Comparison of ENCODE assay signal across 8 cellular contexts in genomic region chr9:99231708-99232107, GRCh38. TPM values are rescaled to one million over a fixed set of nuclear protein-coding genes. Genes with fewer than 3 reads are reported as not detected.
DNase-seq lines count a peak whose midpoint lies in the region; ATAC-seq and TF ChIP-seq lines count a peak whose summit lies in the region.

No MANE protein-coding gene starts in this region.

- 45 to 83% methylated on average over 2 of the region's 2 CpGs for WGBS in esophagus squamous epithelium, 2 donors

- TF ChIP-seq CTCF in esophagus squamous epithelium (IDR thresholded peaks at IDR 0.05) (peak in 5 of 6 experiments; percentile 19 to 37 (median 25)), tibial artery (IDR thresholded peaks at IDR 0.05) (peak in 1 of 2 experiments; percentile 13)

- no peaks in the 10 kb centered on the region for H3K9me3 ChIP-seq in esophagus squamous epithelium
- no peaks in the 10 kb centered on the region for H3K9me3 ChIP-seq in tibial artery

- DNase-seq in activated CD8-positive, alpha-beta memory T cell treated with anti-CD3 and anti-CD28 coated beads, Interleukin-2, amount 50 U/mL, for 4 hours = peak; percentile 28
- no peak for DNase-seq in activated CD8-positive, alpha-beta memory T cell treated with anti-CD3 and anti-CD28 coated beads, Interleukin-2, amount 50 U/mL, for 48 hours
- DNase-seq in SK-MEL-5 (ENCODE audit: low read depth, low spot score) = peak; percentile 53
- no peak for DNase-seq in esophagus squamous epithelium (lab: John Stamatoyannopoulos, UW)
- DNase-seq in stimulated activated CD4-positive, alpha-beta T cell treated with anti-CD3 and anti-CD28 coated beads, Interleukin-1b, Interleukin-23, amount 100 ng/mL, for 48 hours = peak; percentile 21
- no peak for DNase-seq in epidermal melanocyte (ENCODE audit: insufficient read length, low spot score)
- no peak for DNase-seq in tibial artery

- in situ Hi-C loops in SK-MEL-5 (cut with HindIII; ENCODE audit: low pct_unique_long_range_greater_than_20kb, low sequenced_read_pairs) = no loop called here

- H3K27me3 ChIP-seq in esophagus squamous epithelium (no peaks in the 10 kb centered on the region), tibial artery (no peaks in the 10 kb centered on the region)

- H3K27ac ChIP-seq in esophagus squamous epithelium (no peak overlapping the region), tibial artery (no peak overlapping the region)

- H3K4me3 ChIP-seq in esophagus squamous epithelium (no peak overlapping the region), tibial artery (no peak overlapping the region)

- peaks cover 0 to 73% (median 12%) of the 10 kb centered on the region in 3 donors for H3K36me3 ChIP-seq in esophagus squamous epithelium
- peaks cover 41 to 64% (median 52%) of the 10 kb centered on the region in 3 donors for H3K36me3 ChIP-seq in tibial artery

- ATAC-seq in GM19395 (IDR thresholded peaks at IDR 0.05; ENCODE audit: unreplicated experiment) = no peak

- no peak for TF ChIP-seq POLR2A in esophagus squamous epithelium (IDR thresholded peaks at IDR 0.05)

- H3K4me1 ChIP-seq in esophagus squamous epithelium = peaks cover 0 to 1% (median 0%) of the 10 kb centered on the region in 3 donors
- peaks cover 0 to 2% (median 0%) of the 10 kb centered on the region in 4 donors for H3K4me1 ChIP-seq in tibial artery

- intact Hi-C loops in esophagus squamous epithelium (cut with DNase I) (no loop called here), tibial artery (cut with DNase I; ENCODE audit: low total_unique reads) (no loop called here)

RNA-seq across cellular contexts. Expression of gene SEC61B, which starts 9.6 kb away (rescaled TPM):
- total RNA-seq in SK-MEL-5 (2014; rRNA removed; shearing (Covaris generic)) = 178 and 189 TPM in 2 replicates
- 131 and 172 TPM in 2 replicates for polyA plus RNA-seq in SK-MEL-5 (2015; cell fraction: cytosol; rRNA removed)
- polyA plus RNA-seq in SK-MEL-5 (2015; cell fraction: nucleus; rRNA removed) = 24.3 and 42.6 TPM in 2 replicates
- total RNA-seq in esophagus squamous epithelium = 100 to 1,000 TPM in 2 of 4 donors, 10 to 100 TPM in 2; 78.8 to 143 (median 117) TPM

RNA-seq across cellular contexts. Expression of gene ALG2, which starts 10.0 kb away (rescaled TPM):
- total RNA-seq in SK-MEL-5 (2014; rRNA removed; shearing (Covaris generic)) = 60.0 and 64.0 TPM in 2 replicates
- 54.2 and 59.0 TPM in 2 replicates for polyA plus RNA-seq in SK-MEL-5 (2015; cell fraction: cytosol; rRNA removed)
- polyA plus RNA-seq in SK-MEL-5 (2015; cell fraction: nucleus; rRNA removed) = 44.1 and 53.1 TPM in 2 replicates
- 10 to 100 TPM; 19.2 to 28.4 (median 25.1) TPM for total RNA-seq in esophagus squamous epithelium

Comparison
In these comparisons a context has a peak if more than half of its experiments do, and no peak if none do; other contexts are left out.
1. DNase-seq: peak in activated CD8-positive, alpha-beta memory T cell treated with anti-CD3 and anti-CD28 coated beads, Interleukin-2, amount 50 U/mL, for 4 hours (single experiment), SK-MEL-5 (single experiment) and stimulated activated CD4-positive, alpha-beta T cell treated with anti-CD3 and anti-CD28 coated beads, Interleukin-1b, Interleukin-23, amount 100 ng/mL, for 48 hours (single experiment); none in activated CD8-positive, alpha-beta memory T cell treated with anti-CD3 and anti-CD28 coated beads, Interleukin-2, amount 50 U/mL, for 48 hours (single experiment), esophagus squamous epithelium (single experiment), epidermal melanocyte (single experiment) and tibial artery (0 of 2).